12 cellular contexts compared by ENCODE assay signal in genomic region chr11:125167292-125167953, GRCh38. TPM values are rescaled to one million over a fixed set of nuclear protein-coding genes. Genes with fewer than 3 reads are reported as not detected.
A peak's percentile ranks its signal among the peaks of the same experiment; 100 is the strongest.
DNase-seq lines count a peak whose midpoint lies in the region; ATAC-seq and TF ChIP-seq lines count a peak whose summit lies in the region.
"Had no signal": no experiment of that assay in that cellular context is flagged by ENCODE, and none has a peak within 500 bp of the region (broad histone marks: within the 10 kb centered on the region; RNA-seq: fewer than 3 reads in every experiment).

No MANE protein-coding gene starts in this region.

- H3K9me3 ChIP-seq in mucosa of rectum (ENCODE audit: control insufficient read depth in 2 of 2, low read length in 2 of 2) = no peaks in the 10 kb centered on the region
- H3K9me3 ChIP-seq in thyroid gland = no peaks in the 10 kb centered on the region

- H3K9ac ChIP-seq in mucosa of rectum (ENCODE audit: low read depth in 1 of 2, low read length in 2 of 2) = peak overlapping the region in 1 of 2 donors; percentile 47
- H3K9ac ChIP-seq: parathyroid adenoma had no signal

- DNase-seq in fibroblast of pulmonary artery (ENCODE audit: low read depth) (peak; percentile 55), thyroid gland (peak; percentile 90 to 92), KBM-7 (no peak), NCI-H748 treated with DMSO at 0.1 percent for 48 hours (lab: John Stamatoyannopoulos, UW) (no peak), NCI-H2107 (lab: John Stamatoyannopoulos, UW) (no peak)
- DNase-seq: activated effector memory CD4-positive, alpha-beta T cell treated with anti-CD3 and anti-CD28 coated beads, Interleukin-2, amount 50 U/mL, for 16 hours; DND-41 had no signal

- intact Hi-C loops in thyroid gland (cut with DNase I) = no loop called here

- ATAC-seq in GM21367 (IDR thresholded peaks at IDR 0.05; ENCODE audit: unreplicated experiment) = no peak

- TF ChIP-seq CTCF in VCaP (conservative IDR thresholded peaks at IDR 0.05) (no peak), fibroblast of pulmonary artery (IDR thresholded peaks at IDR 0.05; ENCODE audit: low read length, missing control alignments) (no peak), thyroid gland (IDR thresholded peaks at IDR 0.05) (no peak)

- peak in 1 of 2 donors; percentile 86 for TF ChIP-seq POLR2A in thyroid gland (IDR thresholded peaks at IDR 0.05)

- no peaks in the 10 kb centered on the region for H3K36me3 ChIP-seq in mucosa of rectum (ENCODE audit: control insufficient read depth in 2 of 2, insufficient read depth in 2 of 2, low read length in 2 of 2)
- H3K36me3 ChIP-seq in thyroid gland = no peaks in the 10 kb centered on the region

- H3K4me1 ChIP-seq in mucosa of rectum (ENCODE audit: control insufficient read depth in 2 of 2, insufficient read depth in 2 of 2, low read length in 2 of 2) (peaks cover 8 to 13% of the 10 kb centered on the region in 2 donors), thyroid gland (peaks cover 39 to 63% of the 10 kb centered on the region in 2 donors)

- H3K27me3 ChIP-seq in mucosa of rectum (ENCODE audit: control insufficient read depth in 2 of 2, insufficient read depth in 2 of 2, low read length in 2 of 2) (peaks cover 29 to 58% of the 10 kb centered on the region in 2 donors), thyroid gland (no peaks in the 10 kb centered on the region)

- in situ Hi-C loops in KBM-7 (cut with MboI; ENCODE audit: low pct_unique_long_range_greater_than_20kb, low sequenced_read_pairs) = no loop called here

- H3K27ac ChIP-seq in VCaP (peak overlapping the region; percentile 78), mucosa of rectum (ENCODE audit: low read depth in 2 of 2, low read length in 2 of 2) (peak overlapping the region; percentile 56 to 64), thyroid gland (peak overlapping the region; percentile 54 to 89 (median 82))
- H3K27ac ChIP-seq: parathyroid adenoma had no signal

- 23 to 26% methylated on average over 26 to 28 of the region's 28 CpGs for WGBS in thyroid gland, 2 donors

- H3K4me3 ChIP-seq in fibroblast of pulmonary artery (replicated peaks; ENCODE audit: low read depth, low read length) (peak overlapping the region; percentile 70), mucosa of rectum (ENCODE audit: low read length in 2 of 2) (peak overlapping the region in 1 of 2 donors; percentile 26), thyroid gland (replicated peaks in 1 of 3) (peak overlapping the region in 1 of 3 donors; percentile 39)

RNA-seq across cellular contexts. Expression of gene PKNOX2, which starts 2.9 kb away (rescaled TPM):
- total RNA-seq in thyroid gland = 10 to 100 TPM in 3 of 4 donors, 1 to 10 TPM in 1; 6.3 to 28.0 (median 18.7) TPM
- total RNA-seq: epithelial cell of proximal tubule had no signal

RNA-seq across cellular contexts. Expression of gene TMEM218, which starts 56.0 kb away (rescaled TPM):
- total RNA-seq in thyroid gland = 10 to 100 TPM; 24.2 to 31.5 (median 26.1) TPM

Comparison
In these comparisons a context has a peak if more than half of its experiments do, and no peak if none do; other contexts are left out.
1. DNase-seq: peak in fibroblast of pulmonary artery (single experiment) and thyroid gland (2 of 2); none in KBM-7 (single experiment), NCI-H748 treated with DMSO at 0.1 percent for 48 hours (single experiment) and NCI-H2107 (single experiment).
2. Peak in every context shown above with its lines, with median percentiles within 50 percentile points of each other: H3K27ac ChIP-seq.